In the genomic region with DNA sequence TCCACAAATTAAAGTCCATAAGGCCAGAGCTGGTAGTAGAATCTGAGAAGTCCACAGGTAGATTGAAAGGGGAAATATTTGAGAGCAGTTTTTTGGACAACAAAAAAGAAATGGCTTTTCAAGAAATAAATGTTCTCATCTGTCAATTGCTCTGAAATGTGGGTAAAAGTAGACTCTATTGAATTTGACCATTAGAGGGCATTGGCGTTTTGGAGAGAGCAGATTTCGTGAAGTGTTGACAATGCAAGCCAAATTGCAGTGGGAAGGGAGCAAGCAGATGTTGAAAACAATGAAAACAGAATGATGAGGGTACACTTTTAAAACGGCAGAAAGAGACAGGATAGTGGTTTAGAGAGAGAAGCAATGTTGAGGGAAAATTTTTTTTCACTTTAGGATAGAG, we compare ENCODE assay signal across 10 cellular contexts.
DNase-seq lines count a peak whose midpoint lies in the region; ATAC-seq and TF ChIP-seq lines count a peak whose summit lies in the region.
"Had no signal": no experiment of that assay in that cellular context is flagged by ENCODE, and none has a peak within 500 bp of the region (broad histone marks: within the 10 kb centered on the region; RNA-seq: fewer than 3 reads in every experiment).

No MANE protein-coding gene starts in this region.

- DNase-seq in NCI-H526 (lab: John Stamatoyannopoulos, UW) (peak; percentile 3 to 18), NCI-H526 treated with DMSO at 0.1 percent for 48 hours (lab: John Stamatoyannopoulos, UW) (no peak), RPMI7951 (ENCODE audit: low read depth) (peak; percentile 10), fibroblast of the aortic adventitia (ENCODE audit: low read depth) (peak; percentile 11), tibial nerve (ENCODE audit: low spot score in 2 of 2) (no peak), HEK293T (ENCODE audit: extremely low spot score) (no peak)
- no peak for DNase-seq in stimulated activated CD4-positive, alpha-beta T cell treated with anti-CD3 and anti-CD28 coated beads, Interleukin-1b, Interleukin-23, amount 100 ng/mL, for 48 hours
- DNase-seq: retina had no signal

- H3K4me1 ChIP-seq in tibial nerve = peaks cover 0 to 9% (median 0%) of the 10 kb centered on the region in 4 donors
- H3K4me1 ChIP-seq: BLaER1 had no signal

- no peaks in the 10 kb centered on the region for H3K27me3 ChIP-seq in tibial nerve
- H3K27me3 ChIP-seq: BLaER1 had no signal

- ATAC-seq in GM19395 (IDR thresholded peaks at IDR 0.05; ENCODE audit: unreplicated experiment) = no peak

- TF ChIP-seq POLR2A in tibial nerve (IDR thresholded peaks at IDR 0.05) = no peak

- TF ChIP-seq CTCF in fibroblast of the aortic adventitia (IDR thresholded peaks at IDR 0.05; ENCODE audit: insufficient read depth, low read length) (no peak), tibial nerve (IDR thresholded peaks at IDR 0.05) (peak in 3 of 5 experiments; percentile 35 to 39 (median 37))

- H3K27ac ChIP-seq in tibial nerve = no peak overlapping the region
- H3K27ac ChIP-seq: BLaER1 had no signal

- WGBS in tibial nerve, 2 donors = 15 to 18% methylated on average over 3 of the region's 3 CpGs

- POLR2A ChIA-PET in HEK293T (lab: Yijun Ruan, JAX) = no interaction called here

- H3K36me3 ChIP-seq in tibial nerve = no peaks in the 10 kb centered on the region
- H3K36me3 ChIP-seq: BLaER1 had no signal

- TF ChIP-seq EP300 in tibial nerve (IDR thresholded peaks at IDR 0.05) = no peak

- no peak overlapping the region for H3K4me3 ChIP-seq in fibroblast of the aortic adventitia (ENCODE audit: low read depth, low read length)
- no peak overlapping the region for H3K4me3 ChIP-seq in tibial nerve
- H3K4me3 ChIP-seq: BLaER1 had no signal

- no peaks in the 10 kb centered on the region for H3K9me3 ChIP-seq in tibial nerve
- H3K9me3 ChIP-seq: BLaER1 had no signal

- CTCF ChIA-PET in HEK293T (lab: Yijun Ruan, JAX) = interaction anchor here (1.9 kb wide), 1 partner anchor 21 kb away, joined by 8 read pairs; no protein-coding TSS in a partner anchor

TF ChIP-seq in HEK293T, 16 proteins besides CTCF, POLR2A, EP300 and RAD21:
- TF ChIP-seq CTBP1 (IDR thresholded peaks at IDR 0.05; ENCODE audit: borderline replicate concordance) (no peak), HDGF (IDR thresholded peaks at IDR 0.05; ENCODE audit: borderline replicate concordance) (no peak), TARDBP (IDR thresholded peaks at IDR 0.05) (no peak), FOXM1 (IDR thresholded peaks at IDR 0.05; ENCODE audit: borderline replicate concordance) (no peak), L3MBTL2 (conservative IDR thresholded peaks at IDR 0.05) (no peak), ARNT (IDR thresholded peaks at IDR 0.05) (no peak), SP1 (IDR thresholded peaks at IDR 0.05) (no peak), ELF4 (IDR thresholded peaks at IDR 0.05) (no peak), NFRKB (IDR thresholded peaks at IDR 0.05) (no peak), BHLHE40 (IDR thresholded peaks at IDR 0.05; ENCODE audit: borderline replicate concordance) (no peak), SUZ12 (IDR thresholded peaks at IDR 0.05) (no peak), FOXA1 (IDR thresholded peaks at IDR 0.05) (no peak)
- TF ChIP-seq, protein P1, sequence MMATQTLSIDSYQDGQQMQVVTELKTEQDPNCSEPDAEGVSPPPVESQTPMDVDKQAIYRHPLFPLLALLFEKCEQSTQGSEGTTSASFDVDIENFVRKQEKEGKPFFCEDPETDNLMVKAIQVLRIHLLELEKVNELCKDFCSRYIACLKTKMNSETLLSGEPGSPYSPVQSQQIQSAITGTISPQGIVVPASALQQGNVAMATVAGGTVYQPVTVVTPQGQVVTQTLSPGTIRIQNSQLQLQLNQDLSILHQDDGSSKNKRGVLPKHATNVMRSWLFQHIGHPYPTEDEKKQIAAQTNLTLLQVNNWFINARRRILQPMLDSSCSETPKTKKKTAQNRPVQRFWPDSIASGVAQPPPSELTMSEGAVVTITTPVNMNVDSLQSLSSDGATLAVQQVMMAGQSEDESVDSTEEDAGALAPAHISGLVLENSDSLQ (IDR thresholded peaks at IDR 0.05) = no peak
TF ChIP-seq in HEK293T: peak in this region for 0.

Comparison
In these comparisons a context has a peak if more than half of its experiments do, and no peak if none do; other contexts are left out.
1. DNase-seq: peak in NCI-H526 (2 of 2), RPMI7951 (single experiment) and fibroblast of the aortic adventitia (single experiment); none in NCI-H526 treated with DMSO at 0.1 percent for 48 hours (single experiment), tibial nerve (0 of 2), stimulated activated CD4-positive, alpha-beta T cell treated with anti-CD3 and anti-CD28 coated beads, Interleukin-1b, Interleukin-23, amount 100 ng/mL, for 48 hours (single experiment) and HEK293T (single experiment).